ENCODE assay signal across 17 cellular contexts in the genomic region with DNA sequence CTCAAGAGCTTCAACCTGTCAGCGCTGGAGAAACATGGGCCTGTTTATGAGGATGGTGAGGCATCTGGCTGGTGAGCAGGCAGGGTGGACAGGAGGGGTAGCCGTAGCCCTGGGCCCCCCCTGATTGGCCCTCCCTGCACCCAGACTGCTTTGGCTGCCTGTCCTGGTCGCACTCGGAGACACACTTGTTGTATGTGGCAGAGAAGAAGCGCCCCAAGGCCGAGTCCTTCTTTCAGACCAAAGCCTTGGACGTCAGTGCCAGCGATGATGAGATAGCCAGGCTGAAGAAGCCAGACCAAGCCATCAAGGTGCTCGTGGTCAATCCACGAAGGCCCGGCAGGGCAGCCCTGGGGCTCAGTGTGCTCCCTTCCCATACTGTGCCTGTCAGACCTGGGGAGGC. TPM values are rescaled to one million over a fixed set of nuclear protein-coding genes. Genes with fewer than 3 reads are reported as not detected.
DNase-seq lines count a peak whose midpoint lies in the region; ATAC-seq, FAIRE-seq and TF ChIP-seq lines count a peak whose summit lies in the region.
"Had no signal": no experiment of that assay in that cellular context is flagged by ENCODE, and none has a peak within 500 bp of the region (broad histone marks: within the 10 kb centered on the region; RNA-seq: fewer than 3 reads in every experiment).

No MANE protein-coding gene starts in this region.

- peaks cover 7 to 19% of the 10 kb centered on the region in 2 experiments; a peak in 1 of 4 replicates for H3K4me1 ChIP-seq in SK-N-SH (ENCODE audit: control insufficient read depth in 1 of 2, insufficient read depth in 2 of 2, low read depth in 1 of 2, low read length in 1 of 2)
- H3K4me1 ChIP-seq in Loucy (ENCODE audit: insufficient read depth, low read length, poor library complexity, severe bottlenecking), result peaks cover 19% of the 10 kb centered on the region
- H3K4me1 ChIP-seq in endothelial cell of umbilical vein (ENCODE audit: control insufficient read depth, extremely low read depth, insufficient read depth, low read length), result peaks cover 4% of the 10 kb centered on the region
- H3K4me1 ChIP-seq: colonic mucosa had no signal

- WGBS in SK-N-SH (ENCODE audit: low lambda C conversion rate), result 96% methylated on average over 5 of the region's 11 CpGs

- H3K4me3 ChIP-seq in SK-N-SH (ENCODE audit: low read depth in 2 of 2, low read length in 1 of 2) (no peak overlapping the region), Loucy (ENCODE audit: low read length, poor library complexity, severe bottlenecking) (peak overlapping the region; percentile 88), endothelial cell of umbilical vein (replicated peaks in 1 of 3; ENCODE audit: insufficient read depth in 1 of 3, low read depth in 1 of 3, low read length in 3 of 3) (no peak overlapping the region)
- H3K4me3 ChIP-seq: colonic mucosa, lung had no signal

- ATAC-seq in SK-N-SH treated with all-trans-retinoic acid at 6 μM for 48 hours, result no peak
- ATAC-seq: stimulated activated naive CD8-positive, alpha-beta T cell treated with anti-CD3 and anti-CD28 coated beads, Interleukin-15, Interleukin-2, amounts not matched to agents 100 U/mL and 50 U/mL, for 24 hours had no signal

- peaks cover 24% of the 10 kb centered on the region for H3K79me2 ChIP-seq in SK-N-SH (ENCODE audit: insufficient read depth)
- peaks cover 41% of the 10 kb centered on the region for H3K79me2 ChIP-seq in Loucy (ENCODE audit: insufficient read depth, low read length)
- peaks cover 3% of the 10 kb centered on the region for H3K79me2 ChIP-seq in endothelial cell of umbilical vein (ENCODE audit: control insufficient read depth, insufficient read depth, low read length)

- H3K27me3 ChIP-seq in SK-N-SH (ENCODE audit: insufficient read depth), result no peaks in the 10 kb centered on the region
- H3K27me3 ChIP-seq in Loucy (ENCODE audit: insufficient read depth, low read length, poor library complexity, severe bottlenecking), result no peaks in the 10 kb centered on the region
- H3K27me3 ChIP-seq in endothelial cell of umbilical vein (ENCODE audit: control insufficient read depth in 2 of 2, insufficient read depth in 2 of 2, low read length in 2 of 2), result no peaks in the 10 kb centered on the region
- H3K27me3 ChIP-seq: colonic mucosa had no signal

- no peak for TF ChIP-seq RAD21 in SK-N-SH (IDR thresholded peaks at IDR 0.05; ENCODE audit: low read length)

- H3K4me2 ChIP-seq in SK-N-SH (peak overlapping the region; percentile 96; the same call in 1 of the 2 replicates), Loucy (ENCODE audit: low read depth, low read length, poor library complexity, severe bottlenecking) (peak overlapping the region; percentile 97), endothelial cell of umbilical vein (ENCODE audit: insufficient read depth, low read length) (no peak overlapping the region)

- DNase-seq in SK-N-SH (no peak), endothelial cell of umbilical vein (ENCODE audit: low read depth, low spot score) (no peak), germinal center (ENCODE audit: low spot score) (no peak), GF-D8 (lab: John Stamatoyannopoulos, UW) (no peak)
- DNase-seq: 8988T; activated CD4-positive, alpha-beta T cell treated with anti-CD3 and anti-CD28 coated beads, Interleukin-2, amount 50 U/mL, for 1 hour; anterior cingulate cortex; colonic mucosa; erythroblast; NCI-H1694; nephron progenitor cell; SHP77 treated with DMSO at 0.1 percent for 48 hours; stimulated activated naive CD8-positive, alpha-beta T cell treated with anti-CD3 and anti-CD28 coated beads, Interleukin-15, Interleukin-2, amounts not matched to agents 100 U/mL and 50 U/mL, for 24 hours had no signal

- TF ChIP-seq POLR2A in endothelial cell of umbilical vein (IDR thresholded peaks at IDR 0.05; ENCODE audit: low read depth, low read length), result no peak

- no peaks in the 10 kb centered on the region for H3K9me1 ChIP-seq in endothelial cell of umbilical vein (replicated peaks; ENCODE audit: control insufficient read depth, extremely low read depth, insufficient read depth, low read length)

- H3K36me3 ChIP-seq in SK-N-SH (replicated peaks in 1 of 2; ENCODE audit: control insufficient read depth in 1 of 2, insufficient read depth in 2 of 2, low read length in 1 of 2) (peaks cover 19 to 55% of the 10 kb centered on the region in 2 experiments), Loucy (ENCODE audit: insufficient read depth, low read length) (peaks cover 31% of the 10 kb centered on the region; the same call in 1 of the 2 replicates), endothelial cell of umbilical vein (ENCODE audit: control insufficient read depth in 2 of 2, extremely low read depth in 1 of 2, insufficient read depth in 2 of 2, low read length in 2 of 2) (peaks cover 0 to 6% of the 10 kb centered on the region in 2 experiments)
- H3K36me3 ChIP-seq: colonic mucosa had no signal

- H4K20me1 ChIP-seq in SK-N-SH (ENCODE audit: insufficient read depth) (no peaks in the 10 kb centered on the region), Loucy (ENCODE audit: insufficient read depth, low read length, poor library complexity, severe bottlenecking) (peaks cover 13% of the 10 kb centered on the region), endothelial cell of umbilical vein (replicated peaks; ENCODE audit: control insufficient read depth, extremely low read depth, insufficient read depth, low read length) (no peaks in the 10 kb centered on the region)

- FAIRE-seq in endothelial cell of umbilical vein (lab: Jason Lieb, UNC), result no peak
- FAIRE-seq: H1 had no signal

- H3F3A ChIP-seq in SK-N-SH (replicated peaks; ENCODE audit: insufficient read depth) (peaks cover 5% of the 10 kb centered on the region), Loucy (ENCODE audit: low read depth) (0 out of 2 replicates have a peak, but pooled peaks cover 2% of the 10 kb centered on the region)

- TF ChIP-seq CTCF in SK-N-SH (IDR thresholded peaks at IDR 0.05), result no peak
- TF ChIP-seq CTCF in Loucy (conservative IDR thresholded peaks at IDR 0.05; ENCODE audit: low read length), result no peak
- TF ChIP-seq CTCF in endothelial cell of umbilical vein (IDR thresholded peaks at IDR 0.05; ENCODE audit: extremely low read depth in 1 of 2, insufficient read depth in 1 of 2, low read depth in 1 of 2, low read length in 2 of 2), result no peak

- dilution Hi-C loops in endothelial cell of umbilical vein (cut with MboI; ENCODE audit: extremely low pct_ligation_motif_present, low sequenced_read_pairs), result no loop called here

- H3K9me3 ChIP-seq in SK-N-SH, result no peaks in the 10 kb centered on the region
- H3K9me3 ChIP-seq in Loucy (ENCODE audit: insufficient read depth, low read depth, low read length), result no peaks in the 10 kb centered on the region
- H3K9me3 ChIP-seq in endothelial cell of umbilical vein (replicated peaks; ENCODE audit: control insufficient read depth, insufficient read depth, low read length), result no peaks in the 10 kb centered on the region
- H3K9me3 ChIP-seq: colonic mucosa had no signal

- intact Hi-C loops in endothelial cell of umbilical vein (cut with micrococcal nuclease), result no loop called here

- H2AFZ ChIP-seq in SK-N-SH (ENCODE audit: low read depth) (no peak overlapping the region), Loucy (ENCODE audit: low read length) (no peak overlapping the region), endothelial cell of umbilical vein (ENCODE audit: low read depth, low read length) (no peak overlapping the region)

- BruUV-seq in endothelial cell of umbilical vein (replicated peaks; lab: Mats Ljungman, UMichigan), result TSS peak; percentile 28

- POLR2A ChIA-PET in SK-N-SH (lab: Yijun Ruan, JAX) (no interaction called here), endothelial cell of umbilical vein (lab: Charles Lee) (no interaction called here)

- H3K9ac ChIP-seq in SK-N-SH, result no peak overlapping the region
- peak overlapping the region; percentile 98 for H3K9ac ChIP-seq in Loucy (ENCODE audit: low read depth, low read length, poor library complexity, severe bottlenecking)
- no peak overlapping the region for H3K9ac ChIP-seq in endothelial cell of umbilical vein (replicated peaks; ENCODE audit: extremely low read depth, insufficient read depth, low read length)

- CTCF ChIA-PET in SK-N-SH (lab: Yijun Ruan, JAX), result interaction anchor here (6.6 kb wide), 1 partner anchor 136 kb away, joined by 53 read pairs; no protein-coding TSS in a partner anchor
- CTCF ChIA-PET in endothelial cell of umbilical vein (lab: Charles Lee), result interaction anchor here (2.2 kb wide), 1 partner anchor 136 kb away, joined by 11 read pairs; no protein-coding TSS in a partner anchor

- H3K9me2 ChIP-seq in SK-N-SH (no peaks in the 10 kb centered on the region), Loucy (replicated peaks; ENCODE audit: low read depth, low read length) (no peaks in the 10 kb centered on the region)

- TF ChIP-seq EP300 in SK-N-SH (IDR thresholded peaks at IDR 0.05; ENCODE audit: borderline replicate concordance in 1 of 2, low read depth in 1 of 2, low read length in 1 of 2), result no peak

- H3K27ac ChIP-seq in SK-N-SH (ENCODE audit: low read depth in 2 of 2, low read length in 1 of 2), result no peak overlapping the region
- H3K27ac ChIP-seq in endothelial cell of umbilical vein (ENCODE audit: insufficient read depth, low read depth, low read length), result no peak overlapping the region
- H3K27ac ChIP-seq: colonic mucosa had no signal

RNA-seq across cellular contexts. Expression of a gene that starts 1.8 kb away (rescaled TPM):
- polyA plus RNA-seq in SK-N-SH (2012; rRNA removed) (112 and 122 TPM in 2 replicates), endothelial cell of umbilical vein (74.3 and 74.8 TPM in 2 replicates)
- 61.5 and 82.7 TPM in 2 replicates for polyA plus RNA-seq in SK-N-SH (2012; cell fraction: cytosol; rRNA removed)
- polyA plus RNA-seq in SK-N-SH (2012; cell fraction: nucleus; rRNA removed), result 196 and 200 TPM in 2 replicates
- 68.2 and 77.9 TPM in 2 replicates for total RNA-seq in endothelial cell of umbilical vein
- 59.0 and 62.5 TPM in 2 replicates for polyA plus RNA-seq in endothelial cell of umbilical vein (2011; cell fraction: cytosol; rRNA removed)
- 103 and 123 TPM in 2 replicates for polyA plus RNA-seq in endothelial cell of umbilical vein (2011; cell fraction: nucleus; rRNA removed)
- 58.7 and 62.8 TPM in 2 replicates for polyA plus RNA-seq in endothelial cell of umbilical vein (2012)
- polyA minus RNA-seq in endothelial cell of umbilical vein, result 97.1 and 102 TPM in 2 replicates
- 160 TPM for polyA minus RNA-seq in endothelial cell of umbilical vein (2011; cell fraction: cytosol; rRNA and poly(A)+ RNA removed)
- 38.7 and 41.6 TPM in 2 replicates for polyA minus RNA-seq in endothelial cell of umbilical vein (2011; cell fraction: nucleus; rRNA and poly(A)+ RNA removed)

RNA-seq across cellular contexts. Expression of a gene that starts 13.4 kb away (rescaled TPM):
- polyA plus RNA-seq in SK-N-SH (2012; rRNA removed), result 35.1 and 46.3 TPM in 2 replicates
- polyA plus RNA-seq in SK-N-SH (2012; cell fraction: cytosol; rRNA removed), result 2.8 and 4.5 TPM in 2 replicates
- polyA plus RNA-seq in SK-N-SH (2012; cell fraction: nucleus; rRNA removed), result 411 and 496 TPM in 2 replicates
- 6.1 and 8.7 TPM in 2 replicates for total RNA-seq in endothelial cell of umbilical vein
- polyA plus RNA-seq in endothelial cell of umbilical vein, result 15.3 and 17.5 TPM in 2 replicates
- 2.3 and 3.7 TPM in 2 replicates for polyA plus RNA-seq in endothelial cell of umbilical vein (2011; cell fraction: cytosol; rRNA removed)
- polyA plus RNA-seq in endothelial cell of umbilical vein (2011; cell fraction: nucleus; rRNA removed), result 88.4 and 130 TPM in 2 replicates
- polyA plus RNA-seq in endothelial cell of umbilical vein (2012), result 5.2 and 7.7 TPM in 2 replicates
- polyA minus RNA-seq in endothelial cell of umbilical vein, result 3.9 and 8.2 TPM in 2 replicates
- polyA minus RNA-seq in endothelial cell of umbilical vein (2011; cell fraction: cytosol; rRNA and poly(A)+ RNA removed), result 3.5 TPM
- 7.8 and 15.7 TPM in 2 replicates for polyA minus RNA-seq in endothelial cell of umbilical vein (2011; cell fraction: nucleus; rRNA and poly(A)+ RNA removed)

RNA-seq across cellular contexts. Expression of a gene that starts 13.4 kb away (rescaled TPM):
- 48.1 and 53.3 TPM in 2 replicates for polyA plus RNA-seq in SK-N-SH (2012; rRNA removed)
- polyA plus RNA-seq in SK-N-SH (2012; cell fraction: cytosol; rRNA removed), result 15.5 and 21.9 TPM in 2 replicates
- polyA plus RNA-seq in SK-N-SH (2012; cell fraction: nucleus; rRNA removed), result 151 and 186 TPM in 2 replicates
- 43.4 and 51.0 TPM in 2 replicates for total RNA-seq in endothelial cell of umbilical vein
- 59.3 and 67.2 TPM in 2 replicates for polyA plus RNA-seq in endothelial cell of umbilical vein
- 33.3 and 36.7 TPM in 2 replicates for polyA plus RNA-seq in endothelial cell of umbilical vein (2011; cell fraction: cytosol; rRNA removed)
- polyA plus RNA-seq in endothelial cell of umbilical vein (2011; cell fraction: nucleus; rRNA removed), result 121 and 157 TPM in 2 replicates
- polyA plus RNA-seq in endothelial cell of umbilical vein (2012), result 21.4 and 22.2 TPM in 2 replicates
- polyA minus RNA-seq in endothelial cell of umbilical vein, result 58.4 and 66.9 TPM in 2 replicates
- polyA minus RNA-seq in endothelial cell of umbilical vein (2011; cell fraction: cytosol; rRNA and poly(A)+ RNA removed), result 39.3 TPM
- 44.3 and 55.8 TPM in 2 replicates for polyA minus RNA-seq in endothelial cell of umbilical vein (2011; cell fraction: nucleus; rRNA and poly(A)+ RNA removed)

RNA-seq across cellular contexts. Expression of a gene that starts 43.6 kb away (rescaled TPM):
- polyA plus RNA-seq in SK-N-SH (2012; rRNA removed) (1.1 and 1.2 TPM in 2 replicates), endothelial cell of umbilical vein (0.21 and 1.2 TPM in 2 replicates)
- 0.66 TPM in 1 of 2 replicates, not detected in the other for polyA plus RNA-seq in SK-N-SH (2012; cell fraction: cytosol; rRNA removed)
- polyA plus RNA-seq in SK-N-SH (2012; cell fraction: nucleus; rRNA removed), result 5.8 and 6.5 TPM in 2 replicates
- total RNA-seq in endothelial cell of umbilical vein, result 0.21 TPM in 1 of 2 replicates, not detected in the other
- polyA plus RNA-seq in endothelial cell of umbilical vein (2011; cell fraction: cytosol; rRNA removed), result 0.38 TPM in 1 of 2 replicates, not detected in the other
- 2.6 and 4.0 TPM in 2 replicates for polyA plus RNA-seq in endothelial cell of umbilical vein (2011; cell fraction: nucleus; rRNA removed)
- 0.07 and 0.49 TPM in 2 replicates for polyA plus RNA-seq in endothelial cell of umbilical vein (2012)
- polyA minus RNA-seq in endothelial cell of umbilical vein, result not detected in 2 replicates
- 1.2 TPM for polyA minus RNA-seq in endothelial cell of umbilical vein (2011; cell fraction: cytosol; rRNA and poly(A)+ RNA removed)
- 0.53 and 7.4 TPM in 2 replicates for polyA minus RNA-seq in endothelial cell of umbilical vein (2011; cell fraction: nucleus; rRNA and poly(A)+ RNA removed)

RNA-seq across cellular contexts. Expression of a gene that starts 47.8 kb away (rescaled TPM):
- polyA plus RNA-seq in SK-N-SH (2012; rRNA removed), result 25.1 and 28.3 TPM in 2 replicates
- polyA plus RNA-seq in SK-N-SH (2012; cell fraction: cytosol; rRNA removed), result 9.2 and 16.1 TPM in 2 replicates
- 47.8 and 50.9 TPM in 2 replicates for polyA plus RNA-seq in SK-N-SH (2012; cell fraction: nucleus; rRNA removed)
- total RNA-seq in endothelial cell of umbilical vein, result 52.5 and 54.5 TPM in 2 replicates
- 61.2 and 62.0 TPM in 2 replicates for polyA plus RNA-seq in endothelial cell of umbilical vein
- polyA plus RNA-seq in endothelial cell of umbilical vein (2011; cell fraction: cytosol; rRNA removed), result 39.3 and 44.5 TPM in 2 replicates
- 55.6 and 60.5 TPM in 2 replicates for polyA plus RNA-seq in endothelial cell of umbilical vein (2011; cell fraction: nucleus; rRNA removed)
- 28.8 and 32.8 TPM in 2 replicates for polyA plus RNA-seq in endothelial cell of umbilical vein (2012)
- 44.0 and 55.3 TPM in 2 replicates for polyA minus RNA-seq in endothelial cell of umbilical vein
- polyA minus RNA-seq in endothelial cell of umbilical vein (2011; cell fraction: cytosol; rRNA and poly(A)+ RNA removed), result 12.7 TPM
- polyA minus RNA-seq in endothelial cell of umbilical vein (2011; cell fraction: nucleus; rRNA and poly(A)+ RNA removed), result 26.7 and 32.8 TPM in 2 replicates
